Comparison of ENCODE assay signal across 14 cellular contexts in the genomic region with DNA sequence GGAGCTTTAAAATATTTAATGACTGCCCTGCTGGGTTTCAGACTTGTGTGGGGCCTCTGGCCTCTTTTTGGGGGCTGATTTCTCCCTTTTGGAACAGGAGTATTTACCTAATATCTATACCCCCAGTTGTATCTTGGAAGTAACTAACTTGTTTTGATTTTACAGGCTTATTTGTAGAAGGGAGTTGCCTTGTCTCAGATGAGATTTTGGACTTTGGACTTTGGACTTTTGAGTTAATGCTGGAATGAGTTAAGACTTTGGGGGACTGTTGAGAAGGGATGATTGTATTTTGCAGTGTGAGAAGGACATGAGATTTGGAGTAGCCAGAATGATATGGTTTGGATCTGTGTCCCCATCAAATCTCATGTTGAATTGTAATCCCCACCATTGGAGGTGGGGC. TPM values are rescaled to one million over a fixed set of nuclear protein-coding genes. Genes with fewer than 3 reads are reported as not detected.
DNase-seq lines count a peak whose midpoint lies in the region; ATAC-seq, FAIRE-seq and TF ChIP-seq lines count a peak whose summit lies in the region.
"Not testable (repeated sequence)": the region's sequence is repeated elsewhere in the genome, so short reads cannot be mapped to it uniquely, and the experiment has no call there.
"Had no signal": no experiment of that assay in that cellular context is flagged by ENCODE, and none has a peak within 500 bp of the region (broad histone marks: within the 10 kb centered on the region; RNA-seq: fewer than 3 reads in every experiment).

No MANE protein-coding gene starts in this region.

- intact Hi-C loops in activated CD4-positive, alpha-beta T cell treated with anti-CD3 and anti-CD28 coated beads for 36 hours (cut with DNase I, micrococcal nuclease) = not testable (repeated sequence)

- not testable (repeated sequence) for FAIRE-seq in A549 (lab: Jason Lieb, UNC)

- not testable (repeated sequence) for H3K4me3 ChIP-seq in A549; OCI-LY1 (ENCODE audit: low read depth, low read length, poor library complexity, severe bottlenecking)

- not testable (repeated sequence) for H2AFZ ChIP-seq in OCI-LY1 (ENCODE audit: low read length)

- not testable (repeated sequence) for H3K36me3 ChIP-seq in OCI-LY1 (ENCODE audit: insufficient read depth, low read length)

- TF ChIP-seq RAD21 in A549 (conservative IDR thresholded peaks at IDR 0.05 in 1 of 2, IDR thresholded peaks at IDR 0.05 in 1 of 2) = not testable (repeated sequence)

- TF ChIP-seq POLR2A in A549 (IDR thresholded peaks at IDR 0.05; ENCODE audit: low read length) = not testable (repeated sequence)

- not testable (repeated sequence) for H3K27me3 Mint-ChIP-seq in activated CD4-positive, alpha-beta T cell treated with anti-CD3 and anti-CD28 coated beads for 36 hours; activated T-helper 17 cell treated with anti-CD3 and anti-CD28 coated beads, Interleukin-2, amount 50 U/mL, for 72 hours; central memory CD8-positive, alpha-beta T cell; memory B cell

- DNase-seq in A549 (ENCODE audit: low read depth in 1 of 2, low spot score in 1 of 2); activated CD4-positive, alpha-beta T cell treated with anti-CD3 and anti-CD28 coated beads for 36 hours; central memory CD8-positive, alpha-beta T cell (ENCODE audit: low spot score in 2 of 2); memory B cell (ENCODE audit: low spot score in 2 of 2); stimulated activated effector memory CD8-positive, alpha-beta T cell treated with anti-CD3 and anti-CD28 coated beads, Interleukin-12 subunit alpha, Interleukin-12 subunit beta, amount 100 ng/mL, for 72 hours (ENCODE audit: low spot score in 2 of 2): not testable (repeated sequence)

- H3F3A ChIP-seq in OCI-LY1 (ENCODE audit: insufficient read depth, low read length) = not testable (repeated sequence)

- H3K9me2 ChIP-seq in OCI-LY1 (ENCODE audit: low read depth, low read length) = not testable (repeated sequence)

- not testable (repeated sequence) for ATAC-seq in A549; activated CD4-positive, alpha-beta T cell treated with anti-CD3 and anti-CD28 coated beads for 36 hours; activated T-helper 17 cell treated with anti-CD3 and anti-CD28 coated beads, Interleukin-2, amount 50 U/mL, for 72 hours (replicated peaks); central memory CD8-positive, alpha-beta T cell (replicated peaks; ENCODE audit: extremely low read depth, poor library complexity, severe bottlenecking); memory B cell (ENCODE audit: low read depth); stimulated activated effector memory CD8-positive, alpha-beta T cell treated with anti-CD3 and anti-CD28 coated beads, Interleukin-12 subunit alpha, Interleukin-12 subunit beta, amount 100 ng/mL, for 72 hours
- peak; percentile 42 for ATAC-seq in GM19023 (IDR thresholded peaks at IDR 0.05; ENCODE audit: unreplicated experiment)

- TF ChIP-seq EP300 in A549 (IDR thresholded peaks at IDR 0.05) = not testable (repeated sequence)

- H3K27me3 ChIP-seq in OCI-LY1 (ENCODE audit: insufficient read depth, low read length) = not testable (repeated sequence)

- not testable (repeated sequence) for H3K9me3 ChIP-seq in A549; OCI-LY1 (ENCODE audit: low read length)

- peak overlapping the region; percentile 39 for H3K4me3 Mint-ChIP-seq in activated CD4-positive, alpha-beta T cell treated with anti-CD3 and anti-CD28 coated beads for 36 hours
- peak overlapping the region; percentile 59 for H3K4me3 Mint-ChIP-seq in activated T-helper 17 cell treated with anti-CD3 and anti-CD28 coated beads, Interleukin-2, amount 50 U/mL, for 72 hours
- not testable (repeated sequence) for H3K4me3 Mint-ChIP-seq in central memory CD8-positive, alpha-beta T cell; memory B cell; stimulated activated effector memory CD8-positive, alpha-beta T cell treated with anti-CD3 and anti-CD28 coated beads, Interleukin-12 subunit alpha, Interleukin-12 subunit beta, amount 100 ng/mL, for 72 hours

- H4K20me1 ChIP-seq in OCI-LY1 (ENCODE audit: insufficient read depth, low read length) = not testable (repeated sequence)

- not testable (repeated sequence) for H3K79me2 ChIP-seq in OCI-LY1 (ENCODE audit: insufficient read depth, low read length)

- CTCF ChIA-PET in A549 (lab: Yijun Ruan, JAX) = interaction anchor here (0.7 to 1.7 kb wide), 4 partner anchors 10 to 161 kb away, joined by 3 to 9 read pairs (median 4); no protein-coding TSS in a partner anchor
- CTCF ChIA-PET in activated CD4-positive, alpha-beta T cell treated with anti-CD3 and anti-CD28 coated beads for 36 hours (lab: Charles Lee) = not testable (repeated sequence)

- H3K4me1 Mint-ChIP-seq in activated CD4-positive, alpha-beta T cell treated with anti-CD3 and anti-CD28 coated beads for 36 hours = peaks cover 33% of the 10 kb centered on the region
- H3K4me1 Mint-ChIP-seq in activated T-helper 17 cell treated with anti-CD3 and anti-CD28 coated beads, Interleukin-2, amount 50 U/mL, for 72 hours = peaks cover 32% of the 10 kb centered on the region
- peaks cover 17% of the 10 kb centered on the region for H3K4me1 Mint-ChIP-seq in central memory CD8-positive, alpha-beta T cell
- H3K4me1 Mint-ChIP-seq in memory B cell = peaks cover 27% of the 10 kb centered on the region
- peaks cover 33% of the 10 kb centered on the region for H3K4me1 Mint-ChIP-seq in stimulated activated effector memory CD8-positive, alpha-beta T cell treated with anti-CD3 and anti-CD28 coated beads, Interleukin-12 subunit alpha, Interleukin-12 subunit beta, amount 100 ng/mL, for 72 hours

- H3K27ac Mint-ChIP-seq in activated CD4-positive, alpha-beta T cell treated with anti-CD3 and anti-CD28 coated beads for 36 hours = peak overlapping the region; percentile 95
- peak overlapping the region; percentile 89 for H3K27ac Mint-ChIP-seq in activated T-helper 17 cell treated with anti-CD3 and anti-CD28 coated beads, Interleukin-2, amount 50 U/mL, for 72 hours
- peak overlapping the region; percentile 52 for H3K27ac Mint-ChIP-seq in central memory CD8-positive, alpha-beta T cell (ENCODE audit: low read depth)
- H3K27ac Mint-ChIP-seq in memory B cell = peak overlapping the region; percentile 11
- H3K27ac Mint-ChIP-seq in stimulated activated effector memory CD8-positive, alpha-beta T cell treated with anti-CD3 and anti-CD28 coated beads, Interleukin-12 subunit alpha, Interleukin-12 subunit beta, amount 100 ng/mL, for 72 hours = peak overlapping the region; percentile 92

- not testable (repeated sequence) for H3K4me1 ChIP-seq in A549
- peaks cover 32% of the 10 kb centered on the region for H3K4me1 ChIP-seq in OCI-LY1 (ENCODE audit: insufficient read depth, low read length, severe bottlenecking)

- not testable (repeated sequence) for TF ChIP-seq CTCF in A549 (IDR thresholded peaks at IDR 0.05); OCI-LY1 (IDR thresholded peaks at IDR 0.05; ENCODE audit: low read length)

- peak overlapping the region in 1 of 2 experiments; percentile 47; a peak in 1 of 6 replicates for H3K27ac ChIP-seq in A549
- peak overlapping the region; percentile 50 for H3K27ac ChIP-seq in OCI-LY1 (ENCODE audit: low read depth, low read length, poor library complexity, severe bottlenecking)

- peaks cover 13% of the 10 kb centered on the region for H3K36me3 Mint-ChIP-seq in activated CD4-positive, alpha-beta T cell treated with anti-CD3 and anti-CD28 coated beads for 36 hours (ENCODE audit: low read depth)
- not testable (repeated sequence) for H3K36me3 Mint-ChIP-seq in activated T-helper 17 cell treated with anti-CD3 and anti-CD28 coated beads, Interleukin-2, amount 50 U/mL, for 72 hours (ENCODE audit: low read depth); central memory CD8-positive, alpha-beta T cell (ENCODE audit: insufficient read depth); memory B cell; stimulated activated effector memory CD8-positive, alpha-beta T cell treated with anti-CD3 and anti-CD28 coated beads, Interleukin-12 subunit alpha, Interleukin-12 subunit beta, amount 100 ng/mL, for 72 hours

- H3K4me2 ChIP-seq in A549 = peak overlapping the region; percentile 31
- not testable (repeated sequence) for H3K4me2 ChIP-seq in OCI-LY1 (ENCODE audit: low read length)

- not testable (repeated sequence) for H3K9me3 Mint-ChIP-seq in activated CD4-positive, alpha-beta T cell treated with anti-CD3 and anti-CD28 coated beads for 36 hours (ENCODE audit: low read depth); central memory CD8-positive, alpha-beta T cell; memory B cell; stimulated activated effector memory CD8-positive, alpha-beta T cell treated with anti-CD3 and anti-CD28 coated beads, Interleukin-12 subunit alpha, Interleukin-12 subunit beta, amount 100 ng/mL, for 72 hours
- peaks cover 16% of the 10 kb centered on the region for H3K9me3 Mint-ChIP-seq in activated T-helper 17 cell treated with anti-CD3 and anti-CD28 coated beads, Interleukin-2, amount 50 U/mL, for 72 hours

- POLR2A ChIA-PET in A549 (lab: Yijun Ruan, JAX); activated CD4-positive, alpha-beta T cell treated with anti-CD3 and anti-CD28 coated beads for 36 hours (lab: Charles Lee): not testable (repeated sequence)

- not testable (repeated sequence) for H3K9ac ChIP-seq in OCI-LY1 (ENCODE audit: low read length)

RNA-seq across cellular contexts. Expression of gene S100Z, which starts 5.7 kb away (rescaled TPM):
- polyA plus RNA-seq in A549 (2011; rRNA removed) = not detected in 2 replicates
- not detected in 2 replicates for polyA plus RNA-seq in A549 (2012; cell fraction: cytosol; rRNA removed)
- polyA plus RNA-seq in A549 (2012; cell fraction: nucleus; rRNA removed) = not detected in 2 replicates
- polyA plus RNA-seq in A549 (2017; fragmentation: RNase III; extraction: RNeasy Plus Mini Kit Qiagen cat#74134 plus additional on column Dnase treatment) = not detected in 3 replicates
- not detected in 2 replicates for polyA minus RNA-seq in A549 (2011; rRNA and poly(A)+ RNA removed)
- total RNA-seq in activated CD4-positive, alpha-beta T cell treated with anti-CD3 and anti-CD28 coated beads for 36 hours = 1 to 10 TPM; 1.3 to 2.1 TPM
- total RNA-seq in activated T-helper 17 cell treated with anti-CD3 and anti-CD28 coated beads, Interleukin-2, amount 50 U/mL, for 72 hours = 1 to 10 TPM; 5.2 to 7.5 TPM
- total RNA-seq: esophagus muscularis mucosa, HFFc6, osteoblast, pulmonary artery endothelial cell, WTC11 had no signal
- polyA plus RNA-seq: H1 had no signal

RNA-seq across cellular contexts. Expression of gene F2RL1, which starts 36.7 kb away (rescaled TPM):
- polyA plus RNA-seq in A549 (2011; rRNA removed) (226 and 328 TPM in 2 replicates), A549 (2017; fragmentation: RNase III; extraction: RNeasy Plus Mini Kit Qiagen cat#74134 plus additional on column Dnase treatment) (50.7 to 88.7 TPM (median 73.1 TPM) in 3 replicates)
- polyA plus RNA-seq in A549 (2012; cell fraction: cytosol; rRNA removed) = 44.4 and 70.1 TPM in 2 replicates
- polyA plus RNA-seq in A549 (2012; cell fraction: nucleus; rRNA removed) = 25.0 and 35.5 TPM in 2 replicates
- polyA minus RNA-seq in A549 (2011; rRNA and poly(A)+ RNA removed) = 228 and 243 TPM in 2 replicates
- total RNA-seq in activated CD4-positive, alpha-beta T cell treated with anti-CD3 and anti-CD28 coated beads for 36 hours = 1 to 10 TPM; 1.3 to 1.6 TPM
- 1 to 10 TPM in 1 of 2 donors, under 1 TPM in 1; 0.85 to 1.9 TPM for total RNA-seq in activated T-helper 17 cell treated with anti-CD3 and anti-CD28 coated beads, Interleukin-2, amount 50 U/mL, for 72 hours

Comparison
In these comparisons a context has a peak if more than half of its experiments do, and no peak if none do; other contexts are left out.
1. H3K27ac Mint-ChIP-seq: peak in every context shown above with its lines; median percentile 95 in activated CD4-positive, alpha-beta T cell treated with anti-CD3 and anti-CD28 coated beads for 36 hours; 92 in stimulated activated effector memory CD8-positive, alpha-beta T cell treated with anti-CD3 and anti-CD28 coated beads, Interleukin-12 subunit alpha, Interleukin-12 subunit beta, amount 100 ng/mL, for 72 hours; 89 in activated T-helper 17 cell treated with anti-CD3 and anti-CD28 coated beads, Interleukin-2, amount 50 U/mL, for 72 hours; 52 in central memory CD8-positive, alpha-beta T cell; 11 in memory B cell.